In the genomic region with DNA sequence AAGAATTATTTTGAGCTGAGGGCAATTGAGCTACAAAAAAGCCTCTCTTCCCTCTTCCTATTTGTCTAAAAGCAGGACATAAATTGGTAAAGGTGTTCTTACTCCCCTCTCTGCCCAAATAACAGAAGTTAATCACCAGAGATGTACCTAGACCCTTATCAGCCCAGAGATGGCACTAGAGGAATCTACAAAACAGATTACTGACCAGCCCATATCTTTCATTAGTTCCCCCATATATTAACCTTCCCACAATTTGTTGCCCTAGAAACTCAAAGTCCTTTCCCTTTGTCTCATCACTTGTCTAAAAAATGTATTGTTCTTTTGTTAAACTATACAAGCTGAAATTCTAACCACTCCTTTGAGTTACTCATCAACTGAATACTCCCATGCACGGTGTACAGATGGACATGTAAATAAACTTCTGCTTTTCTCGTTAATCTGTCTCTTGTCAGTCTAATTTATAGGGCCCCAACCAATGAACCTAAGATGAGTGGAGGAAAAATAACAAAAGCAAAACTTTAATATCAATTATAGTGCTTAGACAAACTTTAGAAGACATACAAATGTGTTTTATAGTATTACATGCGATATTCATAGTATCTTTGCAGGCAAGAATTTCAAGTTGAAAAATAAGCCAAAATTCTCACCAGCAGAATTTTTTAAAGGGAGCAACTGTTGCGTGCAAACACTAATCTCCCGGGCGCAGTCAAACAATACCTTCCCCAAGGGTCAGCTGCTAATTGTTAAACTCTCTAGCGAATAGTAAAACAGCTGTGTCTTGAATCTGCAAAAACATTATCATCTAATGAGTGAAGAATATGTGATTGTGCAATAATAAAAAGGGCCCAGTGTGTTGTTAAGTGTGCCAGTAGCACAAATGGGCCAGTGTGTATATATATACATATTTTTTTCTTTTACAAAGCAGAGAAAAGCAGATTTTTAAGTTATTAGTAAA, we compare ENCODE assay signal across 10 cellular contexts.
DNase-seq lines count a peak whose midpoint lies in the region; ATAC-seq lines count a peak whose summit lies in the region.
"Had no signal": no experiment of that assay in that cellular context is flagged by ENCODE, and none has a peak within 500 bp of the region (broad histone marks: within the 10 kb centered on the region; RNA-seq: fewer than 3 reads in every experiment).

No MANE protein-coding gene starts in this region.

- no peaks in the 10 kb centered on the region for H3K36me3 Mint-ChIP-seq in activated CD4-positive, alpha-beta memory T cell treated with anti-CD3 and anti-CD28 coated beads for 36 hours

- POLR2A ChIA-PET in activated CD4-positive, alpha-beta memory T cell treated with anti-CD3 and anti-CD28 coated beads for 36 hours (lab: Charles Lee): no interaction called here

- H3K27ac Mint-ChIP-seq in activated CD4-positive, alpha-beta memory T cell treated with anti-CD3 and anti-CD28 coated beads for 36 hours: no peak overlapping the region

- DNase-seq in NCI-H82 treated with DMSO at 0.1 percent for 48 hours (lab: John Stamatoyannopoulos, UW; ENCODE audit: unreplicated experiment) (peak; percentile 49), midbrain (lab: John Stamatoyannopoulos, UW) (peak; percentile 12), aorta (no peak)
- DNase-seq in activated CD4-positive, alpha-beta memory T cell treated with anti-CD3 and anti-CD28 coated beads for 36 hours: no peak
- no peak for DNase-seq in activated CD4-positive, alpha-beta T cell treated with anti-CD3 and anti-CD28 coated beads for 48 hours
- DNase-seq: T-helper 9 cell had no signal

- no peaks in the 10 kb centered on the region for H3K27me3 ChIP-seq in aorta (ENCODE audit: control insufficient read depth in 1 of 2, insufficient read depth in 2 of 2, low read length in 1 of 2)

- H3K4me1 ChIP-seq in aorta (ENCODE audit: control insufficient read depth in 1 of 2, insufficient read depth in 2 of 2, low read length in 2 of 2): no peaks in the 10 kb centered on the region

- no peaks in the 10 kb centered on the region for H3K36me3 ChIP-seq in aorta (ENCODE audit: control insufficient read depth in 1 of 2, insufficient read depth in 2 of 2, low read length in 1 of 2)

- ATAC-seq in GM18870 (IDR thresholded peaks at IDR 0.05; ENCODE audit: unreplicated experiment) (peak; percentile 60), HG02623 (IDR thresholded peaks at IDR 0.05; ENCODE audit: unreplicated experiment) (peak; percentile 44), HG03135 (IDR thresholded peaks at IDR 0.05; ENCODE audit: unreplicated experiment) (no peak), aorta (ENCODE audit: low FRiP score) (no peak)

- H3K27ac ChIP-seq in aorta (ENCODE audit: low read depth in 1 of 2, low read length in 2 of 2): no peak overlapping the region
- H3K27ac ChIP-seq: KMS-11 had no signal

- no peaks in the 10 kb centered on the region for H3K9me3 ChIP-seq in aorta (ENCODE audit: control insufficient read depth, low read length)

- H3K27me3 Mint-ChIP-seq in activated CD4-positive, alpha-beta memory T cell treated with anti-CD3 and anti-CD28 coated beads for 36 hours: peaks cover 5% of the 10 kb centered on the region

- H3K4me3 Mint-ChIP-seq in activated CD4-positive, alpha-beta memory T cell treated with anti-CD3 and anti-CD28 coated beads for 36 hours: no peak overlapping the region

- CTCF ChIA-PET in activated CD4-positive, alpha-beta memory T cell treated with anti-CD3 and anti-CD28 coated beads for 36 hours (lab: Charles Lee): no interaction called here

- intact Hi-C loops in aorta (cut with DNase I): no loop called here
- intact Hi-C loops in activated CD4-positive, alpha-beta memory T cell treated with anti-CD3 and anti-CD28 coated beads for 36 hours (cut with micrococcal nuclease): no loop called here

- 53 to 65% methylated on average over 7 of the region's 7 CpGs for WGBS in aorta, 2 donors

- H3K4me1 Mint-ChIP-seq in activated CD4-positive, alpha-beta memory T cell treated with anti-CD3 and anti-CD28 coated beads for 36 hours (ENCODE audit: low read depth): no peaks in the 10 kb centered on the region

- H3K4me3 ChIP-seq in aorta (ENCODE audit: low read length in 2 of 2): no peak overlapping the region

- no peaks in the 10 kb centered on the region for H3K9me3 Mint-ChIP-seq in activated CD4-positive, alpha-beta memory T cell treated with anti-CD3 and anti-CD28 coated beads for 36 hours

Comparison
In these comparisons a context has a peak if more than half of its experiments do, and no peak if none do; other contexts are left out.
1. ATAC-seq: peak in GM18870 (single experiment) and HG02623 (single experiment); none in HG03135 (single experiment) and aorta (single experiment).
2. DNase-seq: peak in NCI-H82 treated with DMSO at 0.1 percent for 48 hours (single experiment) and midbrain (single experiment); none in aorta (0 of 2), activated CD4-positive, alpha-beta memory T cell treated with anti-CD3 and anti-CD28 coated beads for 36 hours (single experiment) and activated CD4-positive, alpha-beta T cell treated with anti-CD3 and anti-CD28 coated beads for 48 hours (single experiment).